8 cellular contexts compared by ENCODE assay signal in the genomic region with DNA sequence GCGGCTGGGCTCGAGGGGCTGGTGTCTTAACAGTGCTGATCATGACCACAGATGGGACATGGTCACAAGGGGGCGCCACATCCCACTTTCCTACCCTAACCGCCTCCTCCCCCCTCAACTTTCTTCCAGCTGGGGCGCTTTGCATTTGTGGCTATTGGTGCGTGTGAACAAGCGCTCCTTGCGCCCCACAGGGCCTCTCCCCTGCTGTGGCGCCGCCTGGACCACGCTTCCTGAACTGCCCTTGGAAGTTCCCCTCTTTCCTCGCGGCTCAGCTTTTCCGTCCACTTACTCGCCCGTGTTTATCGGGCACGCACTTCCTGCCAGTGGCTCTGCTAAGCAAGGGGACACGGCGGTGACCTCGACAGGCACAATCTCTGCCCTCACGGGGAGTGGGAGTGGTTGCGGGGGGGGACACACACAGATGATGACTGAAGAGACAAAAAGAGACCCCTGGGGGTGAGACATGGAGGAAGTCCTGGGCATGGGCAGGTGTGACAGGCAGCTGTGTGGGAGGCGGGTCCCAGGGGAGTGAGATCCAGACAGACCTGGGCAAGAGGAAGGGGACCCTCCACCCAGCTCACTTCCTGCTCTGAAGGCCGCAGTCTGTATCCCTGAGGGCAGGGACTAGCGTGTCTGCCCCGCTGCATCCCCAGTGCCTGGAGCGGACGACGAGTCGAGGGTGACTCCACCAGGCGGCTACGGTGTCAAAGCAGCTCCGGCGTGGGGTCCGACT. TPM values are rescaled to one million over a fixed set of nuclear protein-coding genes. Genes with fewer than 3 reads are reported as not detected.
A peak's percentile ranks its signal among the peaks of the same experiment; 100 is the strongest.
DNase-seq lines count a peak whose midpoint lies in the region; ATAC-seq and TF ChIP-seq lines count a peak whose summit lies in the region.

No MANE protein-coding gene starts in this region.

- no peak overlapping the region for H2BK15ac ChIP-seq in mesenchymal stem cell (ENCODE audit: low read depth, poor library complexity, severe bottlenecking)

- H2AK5ac ChIP-seq in mesenchymal stem cell (ENCODE audit: low read length, severe bottlenecking), result no peak overlapping the region

- H3K4me3 ChIP-seq in mesenchymal stem cell (ENCODE audit: insufficient read depth in 1 of 2, low read depth in 1 of 2, low read length in 2 of 2), result peak overlapping the region; percentile 15 to 76

- H3K4me2 ChIP-seq in mesenchymal stem cell (ENCODE audit: low read length, poor library complexity, severe bottlenecking), result peak overlapping the region; percentile 48

- DNase-seq in NCI-H460 (ENCODE audit: extremely low read depth, low read depth) (peak; percentile 47), mesenchymal stem cell (peak; percentile 90), OCI-M2 (lab: John Stamatoyannopoulos, UW; ENCODE audit: unreplicated experiment) (no peak)
- peak; percentile 83 to 86 for DNase-seq in activated CD4-positive, alpha-beta T cell treated with anti-CD3 and anti-CD28 coated beads, Interleukin-2, amount 50 U/mL, for 48 hours
- DNase-seq in effector CD4-positive, alpha-beta T cell, result peak; percentile 49
- DNase-seq in stimulated activated CD4-positive, alpha-beta T cell treated with anti-CD3 and anti-CD28 coated beads, TNF-alpha, amount 100 ng/mL, for 48 hours (ENCODE audit: low read depth in 3 of 3), result peak; percentile 51 to 70 (median 52)

- no peak overlapping the region for H3K27ac ChIP-seq in mesenchymal stem cell (ENCODE audit: low read length, poor library complexity, severe bottlenecking)

- TF ChIP-seq POLR2A in GM15510 (IDR thresholded peaks at IDR 0.05; ENCODE audit: borderline replicate concordance, extremely low read depth, insufficient read length), result peak; percentile 13

- peak overlapping the region; percentile 84 for H3K9ac ChIP-seq in mesenchymal stem cell (ENCODE audit: low read length)

- no peak overlapping the region for H4K91ac ChIP-seq in mesenchymal stem cell (ENCODE audit: low read length)

- H3K27me3 ChIP-seq in mesenchymal stem cell (ENCODE audit: control insufficient read depth in 1 of 2, insufficient read depth in 1 of 2, low read length in 2 of 2), result no peaks in the 10 kb centered on the region

- no peak overlapping the region for H2BK120ac ChIP-seq in mesenchymal stem cell (ENCODE audit: low read depth, low read length)

- H3K79me1 ChIP-seq in mesenchymal stem cell (replicated peaks; ENCODE audit: low read length, poor library complexity, severe bottlenecking), result peaks cover 9% of the 10 kb centered on the region

- H3K4me1 ChIP-seq in mesenchymal stem cell (ENCODE audit: control insufficient read depth, insufficient read depth, low read depth, low read length), result peaks cover 22% of the 10 kb centered on the region

- peak overlapping the region; percentile 1 for H4K8ac ChIP-seq in mesenchymal stem cell (ENCODE audit: low read length)

- peaks cover 0 to 12% of the 10 kb centered on the region in 2 experiments for H3K36me3 ChIP-seq in mesenchymal stem cell (ENCODE audit: control insufficient read depth in 1 of 2, insufficient read depth in 2 of 2, low read depth in 1 of 2, low read length in 2 of 2)

- no peak overlapping the region for H2BK5ac ChIP-seq in mesenchymal stem cell (ENCODE audit: low read depth, low read length, poor library complexity, severe bottlenecking)

- H3K14ac ChIP-seq in mesenchymal stem cell (ENCODE audit: low read length in 2 of 2), result peak overlapping the region in 1 of 2 experiments; percentile 30

- no peak overlapping the region for H2BK12ac ChIP-seq in mesenchymal stem cell (ENCODE audit: low read length in 2 of 2)

- H3K23ac ChIP-seq in mesenchymal stem cell (ENCODE audit: low read length in 2 of 2), result peak overlapping the region in 1 of 2 experiments; percentile 6

- 8% methylated on average over 34 of the region's 36 CpGs for WGBS in mesenchymal stem cell

- H3K4ac ChIP-seq in mesenchymal stem cell (ENCODE audit: low read depth in 1 of 2, low read length in 2 of 2), result no peak overlapping the region

- peak; percentile 66 for ATAC-seq in HG03045 (IDR thresholded peaks at IDR 0.05; ENCODE audit: unreplicated experiment)

- no peaks in the 10 kb centered on the region for H3K9me3 ChIP-seq in mesenchymal stem cell (ENCODE audit: control insufficient read depth, low read length)

- H3K18ac ChIP-seq in mesenchymal stem cell (ENCODE audit: low read depth in 1 of 2, low read length in 2 of 2), result peak overlapping the region in 1 of 2 experiments; percentile 84

- H2AFZ ChIP-seq in mesenchymal stem cell (ENCODE audit: low read depth, low read length), result peak overlapping the region; percentile 87

RNA-seq across cellular contexts. Expression of gene ZNF787, which starts 40.3 kb away (rescaled TPM):
- total RNA-seq in NCI-H460 (2014; rRNA removed; shearing (Covaris generic)), result 26.8 and 32.8 TPM in 2 replicates
- polyA plus RNA-seq in NCI-H460 (2014; cell fraction: nucleus; rRNA removed), result 20.8 and 25.2 TPM in 2 replicates
- polyA plus RNA-seq in mesenchymal stem cell (2013, experiment 1 of 2), result 20.5 TPM
- polyA plus RNA-seq in mesenchymal stem cell (2013, experiment 2 of 2), result 20.3 TPM
